ENCODE assay signal across 26 cellular contexts in the genomic region with DNA sequence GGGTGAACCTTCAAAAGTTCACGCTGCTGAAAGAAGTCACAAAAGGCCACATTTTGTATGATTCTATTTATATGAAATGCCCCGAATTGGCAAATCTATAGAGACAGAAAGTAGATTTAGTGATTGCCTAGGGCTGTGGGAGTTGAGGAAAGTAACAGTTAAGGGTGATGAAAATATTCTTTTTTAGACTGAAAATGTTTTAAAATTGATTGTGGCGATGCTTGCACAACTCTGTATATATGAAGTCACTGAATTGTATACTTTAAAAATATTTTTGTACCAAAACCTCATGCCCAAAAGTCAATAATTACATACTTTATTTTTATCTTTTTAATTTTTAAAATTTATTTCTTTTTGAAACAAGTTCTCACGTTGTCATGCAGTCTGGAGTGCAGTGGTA.
"Had no signal": no experiment of that assay in that cellular context is flagged by ENCODE, and none has a peak within 500 bp of the region (broad histone marks: within the 10 kb centered on the region; RNA-seq: fewer than 3 reads in every experiment).

No MANE protein-coding gene starts in this region.

- DNase-seq: effector memory CD8-positive, alpha-beta T cell; foreskin keratinocyte; heart left ventricle; hippocampal formation; left cardiac atrium; left lung; mesenchymal stem cell; mucosa of descending colon; naive B cell; nucleus accumbens; stimulated activated CD4-positive, alpha-beta T cell treated with anti-CD3 and anti-CD28 coated beads, Interleukin-12 subunit alpha, Interleukin-12 subunit beta, amount 100 ng/mL, for 4 hours; stimulated activated CD4-positive, alpha-beta T cell treated with anti-CD3 and anti-CD28 coated beads, Interleukin-1b, Interleukin-23, amount 100 ng/mL, for 48 hours; stimulated activated CD4-positive, alpha-beta T cell treated with anti-CD3 and anti-CD28 coated beads, Interleukin-4, amount 100 ng/mL, for 1 hour; stimulated activated CD8-positive, alpha-beta memory T cell treated with anti-CD3 and anti-CD28 coated beads, Interleukin-4, amount 100 ng/mL, for 48 hours; stimulated activated naive CD4-positive, alpha-beta T cell treated with Interleukin-2 at 50 U/mL for 16 hours; stomach; testis; tibial artery had no signal

- H3K27me3 ChIP-seq: foreskin keratinocyte, gastroesophageal sphincter, heart left ventricle, left lung, right atrium auricular region, stomach, testis, tibial artery had no signal

- H3K36me3 ChIP-seq: prostate gland had no signal

- H3K27me3 Mint-ChIP-seq: effector memory CD8-positive, alpha-beta T cell; naive B cell; natural killer cell treated with Interleukin-12 subunit alpha and Interleukin-12 subunit beta and Interleukin-15 and Interleukin-18, amount 100 ng/mL, for 72 hours; type B pancreatic cell had no signal

- H3K4me2 ChIP-seq: smooth muscle cell had no signal

- H3K4me3 ChIP-seq: coronary artery, gastroesophageal sphincter, heart left ventricle, left lung, mucosa of descending colon, prostate gland, right atrium auricular region, smooth muscle cell, stomach, testis, tibial artery had no signal

- H3K4me1 Mint-ChIP-seq: mesothelial cell of epicardium had no signal

- H3K4me3 Mint-ChIP-seq: effector memory CD8-positive, alpha-beta T cell; mesothelial cell of epicardium; naive B cell; natural killer cell treated with Interleukin-12 subunit alpha and Interleukin-12 subunit beta and Interleukin-15 and Interleukin-18, amount 100 ng/mL, for 72 hours; type B pancreatic cell had no signal

- H3K27ac Mint-ChIP-seq: type B pancreatic cell had no signal

- H3K27ac ChIP-seq: coronary artery, foreskin keratinocyte, gastroesophageal sphincter, heart left ventricle, left lung, prostate gland, right atrium auricular region, stomach, testis, tibial artery had no signal

- H3K9me3 Mint-ChIP-seq: effector memory CD8-positive, alpha-beta T cell; natural killer cell treated with Interleukin-12 subunit alpha and Interleukin-12 subunit beta and Interleukin-15 and Interleukin-18, amount 100 ng/mL, for 72 hours; type B pancreatic cell had no signal

- H3K4me1 ChIP-seq: foreskin keratinocyte, left lung, prostate gland, right atrium auricular region, testis had no signal
